Comparison of ENCODE assay signal across 18 cellular contexts in genomic region chr6:167078745-167079144, GRCh38. TPM values are rescaled to one million over a fixed set of nuclear protein-coding genes. Genes with fewer than 3 reads are reported as not detected.
DNase-seq lines count a peak whose midpoint lies in the region; ATAC-seq and TF ChIP-seq lines count a peak whose summit lies in the region.
"Had no signal": no experiment of that assay in that cellular context is flagged by ENCODE, and none has a peak within 500 bp of the region (broad histone marks: within the 10 kb centered on the region; RNA-seq: fewer than 3 reads in every experiment).

No MANE protein-coding gene starts in this region.

- H4K20me1 ChIP-seq in GM23248 (ENCODE audit: insufficient read depth), result no peaks in the 10 kb centered on the region

- no peak overlapping the region for H2AFZ ChIP-seq in GM23248

- no peaks in the 10 kb centered on the region for H3K36me3 Mint-ChIP-seq in activated CD4-positive, alpha-beta memory T cell treated with anti-CD3 and anti-CD28 coated beads for 36 hours
- peaks cover 5% of the 10 kb centered on the region for H3K36me3 Mint-ChIP-seq in activated CD4-positive, alpha-beta memory T cell treated with anti-CD3 and anti-CD28 coated beads, Interleukin-2, amount 10 ng/mL, durations not matched to agents 7 days and 5 days (ENCODE audit: low read depth)
- peaks cover 1 to 2% of the 10 kb centered on the region in 2 donors for H3K36me3 Mint-ChIP-seq in activated T-cell treated with anti-CD3 and anti-CD28 coated beads, Interleukin-2, amount 50 U/mL, for 72 hours (ENCODE audit: insufficient read depth in 2 of 2)

- POLR2A ChIA-PET in activated CD4-positive, alpha-beta memory T cell treated with anti-CD3 and anti-CD28 coated beads for 36 hours (lab: Charles Lee), result interaction anchor here (1.0 kb wide), 1 partner anchor 31 kb away, joined by 6 read pairs; no protein-coding TSS in a partner anchor
- POLR2A ChIA-PET in activated CD4-positive, alpha-beta memory T cell treated with anti-CD3 and anti-CD28 coated beads, Interleukin-2, amount 10 ng/mL, durations not matched to agents 7 days and 5 days (lab: Charles Lee), result no interaction called here
- POLR2A ChIA-PET in HEK293T (lab: Yijun Ruan, JAX), result no interaction called here

- H3K27me3 ChIP-seq in GM23248 (replicated peaks; ENCODE audit: insufficient read depth), result no peaks in the 10 kb centered on the region
- H3K27me3 ChIP-seq: Peyer's patch had no signal

- no peaks in the 10 kb centered on the region for H3K4me1 ChIP-seq in GM23248 (ENCODE audit: insufficient read depth)

- no peaks in the 10 kb centered on the region for H3F3A ChIP-seq in GM23248 (ENCODE audit: insufficient read depth)

- H3K4me2 ChIP-seq in GM23248 (ENCODE audit: unreplicated experiment), result no peak overlapping the region

- peaks cover 5% of the 10 kb centered on the region for H3K9me3 Mint-ChIP-seq in activated CD4-positive, alpha-beta memory T cell treated with anti-CD3 and anti-CD28 coated beads for 36 hours
- H3K9me3 Mint-ChIP-seq in activated CD4-positive, alpha-beta memory T cell treated with anti-CD3 and anti-CD28 coated beads, Interleukin-2, amount 10 ng/mL, durations not matched to agents 7 days and 5 days, result peaks cover 2% of the 10 kb centered on the region
- H3K9me3 Mint-ChIP-seq in activated T-cell treated with anti-CD3 and anti-CD28 coated beads, Interleukin-2, amount 50 U/mL, for 72 hours, result peaks cover 1 to 2% of the 10 kb centered on the region in 2 donors
- H3K9me3 Mint-ChIP-seq in stimulated activated naive CD8-positive, alpha-beta T cell treated with anti-CD3 and anti-CD28 coated beads, Interleukin-15, amount 100 ng/mL, for 72 hours, result peaks cover 2 to 5% of the 10 kb centered on the region in 2 donors

- no peaks in the 10 kb centered on the region for H3K36me3 ChIP-seq in GM23248 (ENCODE audit: low read depth)
- H3K36me3 ChIP-seq: Peyer's patch had no signal

- H3K9me3 ChIP-seq in GM23248 (ENCODE audit: low read depth), result no peaks in the 10 kb centered on the region
- H3K9me3 ChIP-seq: Peyer's patch had no signal

- H3K27ac ChIP-seq in GM23248, result no peak overlapping the region

- CTCF ChIA-PET in activated CD4-positive, alpha-beta memory T cell treated with anti-CD3 and anti-CD28 coated beads for 36 hours (lab: Charles Lee), result interaction anchor here (1.3 kb wide), 1 partner anchor 46 kb away, joined by 3 read pairs; no protein-coding TSS in a partner anchor
- CTCF ChIA-PET in activated CD4-positive, alpha-beta memory T cell treated with anti-CD3 and anti-CD28 coated beads, Interleukin-2, amount 10 ng/mL, durations not matched to agents 7 days and 5 days (lab: Charles Lee), result no interaction called here
- CTCF ChIA-PET in HEK293T (lab: Yijun Ruan, JAX), result no interaction called here

- in situ Hi-C loops in GM23248 (cut with MboI), result no loop called here

- no peak overlapping the region for H3K4me3 Mint-ChIP-seq in activated CD4-positive, alpha-beta memory T cell treated with anti-CD3 and anti-CD28 coated beads for 36 hours
- no peak overlapping the region for H3K4me3 Mint-ChIP-seq in activated CD4-positive, alpha-beta memory T cell treated with anti-CD3 and anti-CD28 coated beads, Interleukin-2, amount 10 ng/mL, durations not matched to agents 7 days and 5 days
- H3K4me3 Mint-ChIP-seq in activated T-cell treated with anti-CD3 and anti-CD28 coated beads, Interleukin-2, amount 50 U/mL, for 72 hours, result peak overlapping the region in 1 of 2 donors; percentile 66
- no peak overlapping the region for H3K4me3 Mint-ChIP-seq in stimulated activated naive CD8-positive, alpha-beta T cell treated with anti-CD3 and anti-CD28 coated beads, Interleukin-15, amount 100 ng/mL, for 72 hours

- no peaks in the 10 kb centered on the region for H3K9me2 ChIP-seq in GM23248 (ENCODE audit: insufficient read depth)

- intact Hi-C loops in activated CD4-positive, alpha-beta memory T cell treated with anti-CD3 and anti-CD28 coated beads for 36 hours (cut with micrococcal nuclease), result loop anchor here (1.0 to 2.0 kb wide), 4 partner anchors 22 to 72 kb away; no protein-coding TSS in a partner anchor

- H3K27me3 Mint-ChIP-seq in activated CD4-positive, alpha-beta memory T cell treated with anti-CD3 and anti-CD28 coated beads for 36 hours, result peaks cover 1% of the 10 kb centered on the region
- H3K27me3 Mint-ChIP-seq in activated CD4-positive, alpha-beta memory T cell treated with anti-CD3 and anti-CD28 coated beads, Interleukin-2, amount 10 ng/mL, durations not matched to agents 7 days and 5 days, result peaks cover 9% of the 10 kb centered on the region
- H3K27me3 Mint-ChIP-seq in activated T-cell treated with anti-CD3 and anti-CD28 coated beads, Interleukin-2, amount 50 U/mL, for 72 hours (ENCODE audit: low read depth), result peaks cover 15% of the 10 kb centered on the region
- H3K27me3 Mint-ChIP-seq in stimulated activated naive CD8-positive, alpha-beta T cell treated with anti-CD3 and anti-CD28 coated beads, Interleukin-15, amount 100 ng/mL, for 72 hours, result peaks cover 10% of the 10 kb centered on the region

- whole genome bisulfite sequencing in GM23248 (ENCODE audit: low coverage in 1 of 2, low lambda C conversion rate in 2 of 2, missing lambda C conversion rate in 2 of 2), 2 experiments, result 19% methylated on average over 8 of the region's 8 CpGs

- no peak overlapping the region for H3K27ac Mint-ChIP-seq in activated CD4-positive, alpha-beta memory T cell treated with anti-CD3 and anti-CD28 coated beads for 36 hours
- no peak overlapping the region for H3K27ac Mint-ChIP-seq in activated CD4-positive, alpha-beta memory T cell treated with anti-CD3 and anti-CD28 coated beads, Interleukin-2, amount 10 ng/mL, durations not matched to agents 7 days and 5 days
- no peak overlapping the region for H3K27ac Mint-ChIP-seq in activated T-cell treated with anti-CD3 and anti-CD28 coated beads, Interleukin-2, amount 50 U/mL, for 72 hours
- H3K27ac Mint-ChIP-seq in stimulated activated naive CD8-positive, alpha-beta T cell treated with anti-CD3 and anti-CD28 coated beads, Interleukin-15, amount 100 ng/mL, for 72 hours, result no peak overlapping the region

- peak; percentile 55 for DNase-seq in activated CD4-positive, alpha-beta memory T cell treated with anti-CD3 and anti-CD28 coated beads for 36 hours
- DNase-seq in activated CD4-positive, alpha-beta memory T cell treated with anti-CD3 and anti-CD28 coated beads, Interleukin-2, amount 10 ng/mL, durations not matched to agents 7 days and 5 days, result no peak
- DNase-seq in stimulated activated naive CD4-positive, alpha-beta T cell treated with Interleukin-2 at 50 U/mL for 16 hours (lab: John Stamatoyannopoulos, UW), result peak; percentile 20
- no peak for DNase-seq in stimulated activated naive CD4-positive, alpha-beta T cell (lab: John Stamatoyannopoulos, UW)
- no peak for DNase-seq in activated T-cell treated with anti-CD3 and anti-CD28 coated beads, Interleukin-2, amount 50 U/mL, for 72 hours
- no peak for DNase-seq in stimulated activated naive CD8-positive, alpha-beta T cell treated with anti-CD3 and anti-CD28 coated beads, Interleukin-15, amount 100 ng/mL, for 72 hours
- DNase-seq in GM23248, result no peak
- DNase-seq in HEK293T (ENCODE audit: extremely low spot score), result no peak
- DNase-seq: C1 segment of cervical spinal cord, DMS153, Kasumi-1, NCI-H1105 treated with DMSO at 0.1 percent for 48 hours, NCI-H1694 treated with DMSO at 0.1 percent for 48 hours, NCI-H2107, NCI-H2227 treated with DMSO at 0.1 percent for 48 hours, NCI-H524, Peyer's patch had no signal

- peaks cover 30% of the 10 kb centered on the region for H3K4me1 Mint-ChIP-seq in activated CD4-positive, alpha-beta memory T cell treated with anti-CD3 and anti-CD28 coated beads for 36 hours (ENCODE audit: low read depth)
- H3K4me1 Mint-ChIP-seq in activated CD4-positive, alpha-beta memory T cell treated with anti-CD3 and anti-CD28 coated beads, Interleukin-2, amount 10 ng/mL, durations not matched to agents 7 days and 5 days, result peaks cover 21% of the 10 kb centered on the region
- peaks cover 23% of the 10 kb centered on the region for H3K4me1 Mint-ChIP-seq in activated T-cell treated with anti-CD3 and anti-CD28 coated beads, Interleukin-2, amount 50 U/mL, for 72 hours (ENCODE audit: low read depth)
- peaks cover 23% of the 10 kb centered on the region for H3K4me1 Mint-ChIP-seq in stimulated activated naive CD8-positive, alpha-beta T cell treated with anti-CD3 and anti-CD28 coated beads, Interleukin-15, amount 100 ng/mL, for 72 hours

- no peaks in the 10 kb centered on the region for H3K79me2 ChIP-seq in GM23248 (ENCODE audit: insufficient read depth)

- no peak overlapping the region for H3K9ac ChIP-seq in GM23248

- ATAC-seq in activated T-cell treated with anti-CD3 and anti-CD28 coated beads, Interleukin-2, amount 50 U/mL, for 72 hours (replicated peaks in 1 of 2), result peak; percentile 47 to 51
- peak; percentile 31 for ATAC-seq in stimulated activated naive CD8-positive, alpha-beta T cell treated with anti-CD3 and anti-CD28 coated beads, Interleukin-15, amount 100 ng/mL, for 72 hours
- ATAC-seq: Right ventricle myocardium inferior had no signal

- H3K4me3 ChIP-seq in GM23248, result no peak overlapping the region
- H3K4me3 ChIP-seq: Peyer's patch had no signal

TF ChIP-seq in HEK293T, 16 proteins besides CTCF, POLR2A, EP300 and RAD21:
- TF ChIP-seq FOXM1 (IDR thresholded peaks at IDR 0.05; ENCODE audit: borderline replicate concordance), result no peak
- no peak for TF ChIP-seq CTBP1 (IDR thresholded peaks at IDR 0.05; ENCODE audit: borderline replicate concordance)
- TF ChIP-seq FOXK2 (IDR thresholded peaks at IDR 0.05), result no peak
- TF ChIP-seq SP1 (IDR thresholded peaks at IDR 0.05), result no peak

RNA-seq across cellular contexts. Expression of gene CCR6, which starts 44.2 kb away (rescaled TPM):
- 1 to 10 TPM; 5.1 to 7.4 TPM for total RNA-seq in activated CD4-positive, alpha-beta memory T cell treated with anti-CD3 and anti-CD28 coated beads for 36 hours
- 10 to 100 TPM; 20.0 to 20.3 TPM for total RNA-seq in activated CD4-positive, alpha-beta memory T cell treated with anti-CD3 and anti-CD28 coated beads, Interleukin-2, amount 10 ng/mL, durations not matched to agents 7 days and 5 days
- total RNA-seq in activated T-cell treated with anti-CD3 and anti-CD28 coated beads, Interleukin-2, amount 50 U/mL, for 72 hours, result 1 to 10 TPM; 1.2 to 7.8 TPM
- not detected in 2 replicates for total RNA-seq in GM23248 (2014; rRNA removed; shearing (Covaris generic))
- polyA plus RNA-seq in GM23248 (2016; fragmentation: Nextera tagmentation; extraction: Ambion mirVana), result not detected in 2 replicates
- total RNA-seq: Right ventricle myocardium inferior had no signal

Comparison
In these comparisons a context has a peak if more than half of its experiments do, and no peak if none do; other contexts are left out.
1. DNase-seq: peak in activated CD4-positive, alpha-beta memory T cell treated with anti-CD3 and anti-CD28 coated beads for 36 hours (single experiment) and stimulated activated naive CD4-positive, alpha-beta T cell treated with Interleukin-2 at 50 U/mL for 16 hours (single experiment); none in activated CD4-positive, alpha-beta memory T cell treated with anti-CD3 and anti-CD28 coated beads, Interleukin-2, amount 10 ng/mL, durations not matched to agents 7 days and 5 days (single experiment), stimulated activated naive CD4-positive, alpha-beta T cell (0 of 6), activated T-cell treated with anti-CD3 and anti-CD28 coated beads, Interleukin-2, amount 50 U/mL, for 72 hours (0 of 2), stimulated activated naive CD8-positive, alpha-beta T cell treated with anti-CD3 and anti-CD28 coated beads, Interleukin-15, amount 100 ng/mL, for 72 hours (0 of 2), GM23248 (single experiment) and HEK293T (single experiment).